ENCODE assay signal across 10 cellular contexts in the genomic region with DNA sequence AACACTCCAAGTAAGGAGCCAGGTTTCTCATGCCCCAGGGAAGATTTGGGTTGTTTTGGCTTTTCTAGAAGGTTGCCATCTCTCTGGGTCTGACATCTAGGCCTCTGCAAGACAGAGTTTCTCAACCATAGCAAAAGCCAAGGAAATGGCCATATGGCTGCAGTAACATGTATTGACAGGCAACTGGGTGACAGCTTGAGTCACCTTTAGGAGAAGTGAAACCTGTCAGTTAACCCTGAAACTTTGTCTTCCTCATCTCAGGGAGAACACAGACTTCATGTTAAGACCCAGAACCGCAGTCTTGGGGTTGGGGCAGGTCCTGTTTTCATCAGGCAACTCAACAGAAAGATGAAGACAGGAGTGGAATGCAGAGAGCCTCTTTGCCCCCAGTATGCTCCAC. TPM values are rescaled to one million over a fixed set of nuclear protein-coding genes. Genes with fewer than 3 reads are reported as not detected.
DNase-seq lines count a peak whose midpoint lies in the region; ATAC-seq, FAIRE-seq and TF ChIP-seq lines count a peak whose summit lies in the region.
"Had no signal": no experiment of that assay in that cellular context is flagged by ENCODE, and none has a peak within 500 bp of the region (broad histone marks: within the 10 kb centered on the region; RNA-seq: fewer than 3 reads in every experiment).

No MANE protein-coding gene starts in this region.

- no peak overlapping the region for H3K27ac ChIP-seq in uterus

- H3K27me3 ChIP-seq in uterus: no peaks in the 10 kb centered on the region

- TF ChIP-seq POLR2A in GM12891 (IDR thresholded peaks at IDR 0.05; ENCODE audit: low read depth, low read length): peak; percentile 33; the same call in 1 of the 2 replicates
- TF ChIP-seq POLR2A in uterus (IDR thresholded peaks at IDR 0.05): no peak

- intact Hi-C loops in uterus (cut with DNase I; ENCODE audit: low total_unique reads): no loop called here

- FAIRE-seq in GM12891 (lab: Jason Lieb, UNC) (peak; percentile 97), urothelium cell line (lab: Jason Lieb, UNC) (no peak)

- no peak for TF ChIP-seq CTCF in uterus (IDR thresholded peaks at IDR 0.05)

- peak; percentile 95 for ATAC-seq in GM21367 (IDR thresholded peaks at IDR 0.05; ENCODE audit: unreplicated experiment)
- peak; percentile 94 for ATAC-seq in HG03378 (IDR thresholded peaks at IDR 0.05; ENCODE audit: unreplicated experiment)
- peak; percentile 88 for ATAC-seq in esophagus mucosa

- H3K4me1 ChIP-seq in uterus: no peaks in the 10 kb centered on the region

- no peak for DNase-seq in GM12891 (ENCODE audit: insufficient read length, low spot score)
- no peak for DNase-seq in urothelium cell line (ENCODE audit: low spot score)
- no peak for DNase-seq in ureter (ENCODE audit: low spot score)
- DNase-seq in uterus: no peak
- DNase-seq in effector CD8-positive, alpha-beta T cell (lab: John Stamatoyannopoulos, UW): no peak
- DNase-seq: DND-41, NCI-H1417 treated with DMSO at 0.1 percent for 48 hours had no signal

- H3K36me3 ChIP-seq in uterus: no peaks in the 10 kb centered on the region

- H3K9me3 ChIP-seq in uterus: peaks cover 0 to 8% of the 10 kb centered on the region in 2 donors

- H3K4me3 ChIP-seq in uterus: no peak overlapping the region

TF ChIP-seq in GM12891, 5 proteins besides CTCF, POLR2A, EP300 and RAD21:
- peak; percentile 58; the same call in 1 of the 2 replicates for TF ChIP-seq POLR2AphosphoS5 (IDR thresholded peaks at IDR 0.05; ENCODE audit: low read depth, low read length)
- peak; percentile 29; the same call in 1 of the 2 replicates for TF ChIP-seq TAF1 (IDR thresholded peaks at IDR 0.05; ENCODE audit: low read depth, low read length)
- TF ChIP-seq PAX5 (IDR thresholded peaks at IDR 0.05; ENCODE audit: insufficient read depth, low read length, severe bottlenecking): peak; percentile 74
- peak; percentile 100 for TF ChIP-seq SPI1 (IDR thresholded peaks at IDR 0.05; ENCODE audit: low read depth, low read length)
- TF ChIP-seq POU2F2 (IDR thresholded peaks at IDR 0.05; ENCODE audit: low read depth, low read length): peak; percentile 11; the same call in 1 of the 2 replicates

RNA-seq across cellular contexts. Expression of a gene that starts 46.0 kb away (rescaled TPM):
- 0.98 TPM for polyA plus RNA-seq in GM12891 (2012; ENCODE audit: low read depth, missing spikeins)
- total RNA-seq in esophagus mucosa: 56.5 TPM
- total RNA-seq in ureter: 85.4 TPM
- total RNA-seq in uterus: 10 to 100 TPM in 3 of 4 donors, 1 to 10 TPM in 1; 3.2 to 51.2 (median 19.0) TPM
